24 cellular contexts compared by ENCODE assay signal in the genomic region with DNA sequence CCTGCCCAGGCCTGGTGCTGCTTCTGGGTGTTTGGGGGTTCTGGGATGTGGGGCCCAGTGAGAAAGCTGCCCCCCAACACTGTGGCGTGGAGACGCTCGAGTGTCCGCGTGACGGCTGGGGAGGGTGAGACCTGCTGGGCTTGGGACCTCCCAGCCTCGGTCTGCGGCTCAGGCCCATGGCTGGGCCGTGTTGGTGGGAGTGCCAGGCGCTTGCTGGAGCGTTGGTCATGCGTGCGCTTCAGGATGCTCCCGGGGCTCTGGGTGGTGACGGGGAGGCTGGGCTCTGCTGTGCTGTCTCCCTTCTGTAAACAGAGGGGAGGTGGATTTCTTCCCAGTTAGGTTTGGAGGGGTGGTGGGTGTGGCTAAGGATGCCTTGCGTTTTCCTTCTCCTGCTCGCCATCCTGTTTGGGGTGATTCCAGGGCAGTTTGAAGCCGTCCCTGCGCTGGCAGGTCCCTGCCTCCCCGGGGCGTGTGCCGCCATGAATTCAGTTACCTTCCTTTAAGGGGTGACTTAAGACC. TPM values are rescaled to one million over a fixed set of nuclear protein-coding genes. Genes with fewer than 3 reads are reported as not detected.
A peak's percentile ranks its signal among the peaks of the same experiment; 100 is the strongest.
DNase-seq lines count a peak whose midpoint lies in the region; ATAC-seq, FAIRE-seq and TF ChIP-seq lines count a peak whose summit lies in the region.
"Had no signal": no experiment of that assay in that cellular context is flagged by ENCODE, and none has a peak within 500 bp of the region (broad histone marks: within the 10 kb centered on the region; RNA-seq: fewer than 3 reads in every experiment).

No MANE protein-coding gene starts in this region.

- peaks cover 21 to 33% (median 25%) of the 10 kb centered on the region in 11 experiments for H3K9me3 ChIP-seq in BLaER1 treated with 17β-estradiol and CSF1 and Interleukin-3, amounts not matched to agents 10 nM and 100 nM (replicated peaks in 1 of 11)
- H3K9me3 ChIP-seq in ovary: peaks cover 0 to 3% of the 10 kb centered on the region in 2 donors
- H3K9me3 ChIP-seq: gastrocnemius medialis, thoracic aorta had no signal

- FAIRE-seq in GM19239 (lab: Jason Lieb, UNC): no peak
- FAIRE-seq: bronchial epithelial cell, K562 had no signal

- peaks cover 0 to 11% (median 0%) of the 10 kb centered on the region in 11 experiments; a peak in 2 of 22 replicates for H3K27me3 ChIP-seq in BLaER1 treated with 17β-estradiol and CSF1 and Interleukin-3, amounts not matched to agents 10 nM and 100 nM
- no peaks in the 10 kb centered on the region for H3K27me3 ChIP-seq in ovary
- H3K27me3 ChIP-seq: neural progenitor cell had no signal

- no peak for TF ChIP-seq CTCF in ovary (IDR thresholded peaks at IDR 0.05)

- TF ChIP-seq POLR2A in ovary (IDR thresholded peaks at IDR 0.05): no peak

- TF ChIP-seq EP300 in ovary (IDR thresholded peaks at IDR 0.05): no peak

- intact Hi-C loops in ovary (cut with DNase I): no loop called here

- peaks cover 37 to 61% (median 56%) of the 10 kb centered on the region in 10 experiments for H3K4me1 ChIP-seq in BLaER1 treated with 17β-estradiol and CSF1 and Interleukin-3, amounts not matched to agents 10 nM and 100 nM
- H3K4me1 ChIP-seq in ovary (ENCODE audit: insufficient read depth): no peaks in the 10 kb centered on the region
- H3K4me1 ChIP-seq: gastrocnemius medialis had no signal

- H3K27ac ChIP-seq in BLaER1 treated with 17β-estradiol and CSF1 and Interleukin-3, amounts not matched to agents 10 nM and 100 nM: peak overlapping the region in 2 of 11 experiments; percentile 9 to 34; a peak in 4 of 22 replicates
- no peak overlapping the region for H3K27ac ChIP-seq in ovary
- H3K27ac ChIP-seq: dorsolateral prefrontal cortex, gastrocnemius medialis, HL-60, neural progenitor cell, PC-9, SJCRH30, thoracic aorta had no signal

- DNase-seq in GM19239 (ENCODE audit: insufficient read length, low spot score): peak; percentile 7
- peak; percentile 68 for DNase-seq in kidney glomerular epithelial cell (lab: John Stamatoyannopoulos, UW)
- peak in 1 of 5 donors; percentile 32 for DNase-seq in ovary
- no peak for DNase-seq in NAMALWA (ENCODE audit: low spot score)
- DNase-seq: COR-L47, dorsolateral prefrontal cortex, EL, erythroblast, gastrocnemius medialis, HCEC 1CT, left cardiac atrium, NCI-H187, NCI-H226, NCI-H82, PC-9, SJCRH30 had no signal

- ATAC-seq in HG02938 (IDR thresholded peaks at IDR 0.05; ENCODE audit: unreplicated experiment): no peak
- ATAC-seq in HG02623 (IDR thresholded peaks at IDR 0.05; ENCODE audit: unreplicated experiment): no peak
- ATAC-seq: gastrocnemius medialis, K562 had no signal

- no peak overlapping the region for H3K4me3 ChIP-seq in BLaER1 treated with 17β-estradiol and CSF1 and Interleukin-3, amounts not matched to agents 10 nM and 100 nM
- H3K4me3 ChIP-seq in ovary: peak overlapping the region; percentile 9
- H3K4me3 ChIP-seq: dorsolateral prefrontal cortex, gastrocnemius medialis, K562, neural progenitor cell, PC-9, SJCRH30, thoracic aorta had no signal

- H3K36me3 ChIP-seq in BLaER1 treated with 17β-estradiol and CSF1 and Interleukin-3, amounts not matched to agents 10 nM and 100 nM: peaks cover 0 to 4% (median 0%) of the 10 kb centered on the region in 11 experiments; a peak in 3 of 22 replicates
- no peaks in the 10 kb centered on the region for H3K36me3 ChIP-seq in ovary
- H3K36me3 ChIP-seq: gastrocnemius medialis, neural progenitor cell, SJCRH30, thoracic aorta had no signal

- 63 to 72% (median 70%) methylated on average over 22 of the region's 22 CpGs for WGBS in ovary, 3 donors

- peak overlapping the region; percentile 12 to 59 (median 50); a peak in 20 of 22 replicates for H3K4me2 ChIP-seq in BLaER1 treated with 17β-estradiol and CSF1 and Interleukin-3, amounts not matched to agents 10 nM and 100 nM
- H3K4me2 ChIP-seq: neural progenitor cell, PC-9 had no signal

- H3K9ac ChIP-seq in BLaER1 treated with 17β-estradiol and CSF1 and Interleukin-3, amounts not matched to agents 10 nM and 100 nM: peak overlapping the region in 3 of 11 experiments; percentile 43 to 50 (median 46); a peak in 5 of 22 replicates
- H3K9ac ChIP-seq: neural progenitor cell had no signal

- H4K20me1 ChIP-seq in BLaER1 treated with 17β-estradiol and CSF1 and Interleukin-3, amounts not matched to agents 10 nM and 100 nM: no peaks in the 10 kb centered on the region

RNA-seq across cellular contexts. Expression of a gene that starts 0.6 kb away (rescaled TPM):
- total RNA-seq in ovary: 1 to 10 TPM in 1 of 7 donors, under 1 TPM in 4, not detected in 2; 0.27 to 4.3 (median 0.64) TPM
- under 1 TPM in 1 of 2 donors, not detected in 1; 0.05 TPM for polyA plus RNA-seq in ovary
- total RNA-seq: bronchial epithelial cell, SJCRH30 had no signal
- polyA plus RNA-seq: K562 had no signal

RNA-seq across cellular contexts. Expression of a gene that starts 31.8 kb away (rescaled TPM):
- 1 to 10 TPM in 3 of 7 donors, under 1 TPM in 3, not detected in 1; 0.68 to 7.2 (median 0.96) TPM for total RNA-seq in ovary
- under 1 TPM in 1 of 2 donors, not detected in 1; 0.23 TPM for polyA plus RNA-seq in ovary
- total RNA-seq: bronchial epithelial cell had no signal

RNA-seq across cellular contexts. Expression of a gene that starts 42.8 kb away (rescaled TPM):
- total RNA-seq in ovary: 10 to 100 TPM; 17.1 to 35.1 (median 26.3) TPM
- 10 to 100 TPM in 1 of 2 donors, under 1 TPM in 1; 0.63 to 24.6 TPM for polyA plus RNA-seq in ovary
